24 cellular contexts compared by ENCODE assay signal in genomic region chr18:10402876-10403559, GRCh38. TPM values are rescaled to one million over a fixed set of nuclear protein-coding genes. Genes with fewer than 3 reads are reported as not detected.
DNase-seq lines count a peak whose midpoint lies in the region; ATAC-seq, FAIRE-seq and TF ChIP-seq lines count a peak whose summit lies in the region.
"Had no signal": no experiment of that assay in that cellular context is flagged by ENCODE, and none has a peak within 500 bp of the region (broad histone marks: within the 10 kb centered on the region; RNA-seq: fewer than 3 reads in every experiment).

No MANE protein-coding gene starts in this region.

- no peak overlapping the region for H3K14ac ChIP-seq in neuronal stem cell (ENCODE audit: low read length)

- H3K4ac ChIP-seq in neuronal stem cell (ENCODE audit: low read length): no peak overlapping the region

- no peak for TF ChIP-seq RAD21 in K562 (CRISPR knock-in tag; conservative IDR thresholded peaks at IDR 0.05 in 1 of 2, IDR thresholded peaks at IDR 0.05 in 1 of 2)

- POLR2A ChIA-PET in K562 (lab: Yijun Ruan, JAX): interaction anchor here (0.6 to 0.7 kb wide), 2 partner anchors 11 to 141 kb away, joined by 3 read pairs; no protein-coding TSS in a partner anchor

- no peaks in the 10 kb centered on the region for H3K4me1 ChIP-seq in K562 (replicated peaks in 1 of 2; ENCODE audit: control insufficient read depth in 2 of 2, insufficient read depth in 2 of 2, low read length in 2 of 2)
- H3K4me1 ChIP-seq in neuronal stem cell (ENCODE audit: control insufficient read depth in 2 of 2, insufficient read depth in 1 of 2, low read depth in 1 of 2, low read length in 2 of 2): peaks cover 32 to 48% of the 10 kb centered on the region in 2 donors
- H3K4me1 ChIP-seq: A549 had no signal

- no peak for TF ChIP-seq POLR2A in K562 (conservative IDR thresholded peaks at IDR 0.05)

- no peak overlapping the region for H4K91ac ChIP-seq in neuronal stem cell (ENCODE audit: low read depth, low read length, poor library complexity)

- H2BK12ac ChIP-seq in neuronal stem cell (ENCODE audit: low read length): no peak overlapping the region

- no peaks in the 10 kb centered on the region for H3K79me1 ChIP-seq in neuronal stem cell (ENCODE audit: low read depth, low read length)

- intact Hi-C loops in K562 (cut with micrococcal nuclease): no loop called here

- no peak for ATAC-seq in K562
- no peak for ATAC-seq in GM21786 (IDR thresholded peaks at IDR 0.05; ENCODE audit: unreplicated experiment)
- ATAC-seq: A549, GM12878 had no signal

- TF ChIP-seq EP300 in K562 (IDR thresholded peaks at IDR 0.05; ENCODE audit: low read length): no peak

- H3K27ac ChIP-seq in K562 (ENCODE audit: extremely low read depth, low read depth, low read length) (no peak overlapping the region), layer of hippocampus (ENCODE audit: low read depth, low read length) (peak overlapping the region; percentile 54), neuronal stem cell (replicated peaks; ENCODE audit: low read length) (peak overlapping the region; percentile 78)
- H3K27ac ChIP-seq: A549, BLaER1, PC-9, RWPE1 had no signal

- H3K27me3 ChIP-seq in K562 (ENCODE audit: control insufficient read depth in 2 of 2, insufficient read depth in 2 of 2, low read length in 2 of 2): peaks cover 24 to 39% of the 10 kb centered on the region in 2 experiments
- no peaks in the 10 kb centered on the region for H3K27me3 ChIP-seq in layer of hippocampus (ENCODE audit: control insufficient read depth, insufficient read depth, low read length)
- no peaks in the 10 kb centered on the region for H3K27me3 ChIP-seq in neuronal stem cell (ENCODE audit: control insufficient read depth in 3 of 3, insufficient read depth in 3 of 3, low read depth in 1 of 3, low read length in 3 of 3)
- no peaks in the 10 kb centered on the region for H3K27me3 ChIP-seq in MG63
- H3K27me3 ChIP-seq: BLaER1 had no signal

- no peak overlapping the region for H2BK120ac ChIP-seq in neuronal stem cell (ENCODE audit: low read depth, low read length)

- H3K36me3 ChIP-seq in K562 (ENCODE audit: control insufficient read depth, insufficient read depth, low read length) (no peaks in the 10 kb centered on the region), neuronal stem cell (replicated peaks in 1 of 2; ENCODE audit: control insufficient read depth in 2 of 2, insufficient read depth in 2 of 2, low read length in 2 of 2) (no peaks in the 10 kb centered on the region), MG63 (no peaks in the 10 kb centered on the region)
- H3K36me3 ChIP-seq: BLaER1 had no signal

- in situ Hi-C loops in K562 (cut with MboI): no loop called here

- no peak overlapping the region for H4K8ac ChIP-seq in neuronal stem cell (ENCODE audit: low read depth, low read length)

- H3K4me2 ChIP-seq in K562 (ENCODE audit: insufficient read depth, low read length) (no peak overlapping the region), neuronal stem cell (ENCODE audit: insufficient read depth, low read length, poor library complexity, severe bottlenecking) (no peak overlapping the region)
- H3K4me2 ChIP-seq: A549, BLaER1, PC-9 had no signal

- H3K4me3 ChIP-seq in K562 (no peak overlapping the region), neuronal stem cell (ENCODE audit: low read length in 2 of 2) (no peak overlapping the region), MG63 (no peak overlapping the region)
- H3K4me3 ChIP-seq: A549, BLaER1, GM12878, PC-9 had no signal

- no peak for FAIRE-seq in K562 (lab: Jason Lieb, UNC)
- FAIRE-seq: A549, GM12878, GM19239, H1 had no signal

- BruUV-seq in K562 (replicated peaks; lab: Mats Ljungman, UMichigan): no TSS peak

- CTCF ChIA-PET in K562 (lab: Yijun Ruan, JAX; ENCODE audit: low intra/inter-chr PET ratio): no interaction called here

- no peak overlapping the region for H2AK5ac ChIP-seq in neuronal stem cell (ENCODE audit: low read depth, low read length)

- no peak overlapping the region for H2AFZ ChIP-seq in K562 (ENCODE audit: low read depth, low read length)
- no peak overlapping the region for H2AFZ ChIP-seq in neuronal stem cell (ENCODE audit: low read length)
- H2AFZ ChIP-seq: PC-9 had no signal

- 2% methylated on average over 8 of the region's 8 CpGs for WGBS in K562 (ENCODE audit: insufficient coverage, low coverage, missing lambda C conversion rate)
- WGBS in neuronal stem cell (ENCODE audit: extremely low coverage in 2 of 2, insufficient read length in 2 of 2, insufficient replicate concordance in 1 of 2), 2 donors: no CpG with 5 or more reads among the region's 8 CpGs

- DNase-seq in NCI-H82 (lab: John Stamatoyannopoulos, UW): peak; percentile 5
- DNase-seq in NCI-H82 treated with DMSO at 0.1 percent for 48 hours (lab: John Stamatoyannopoulos, UW; ENCODE audit: unreplicated experiment): no peak
- DNase-seq in K562 (ENCODE audit: extremely low read depth in 1 of 4, low spot score in 3 of 4): no peak
- DNase-seq in neuronal stem cell (ENCODE audit: low spot score): no peak
- DNase-seq in MG63: no peak
- DNase-seq in T-helper 1 cell: no peak
- DNase-seq: CD4-positive, alpha-beta memory T cell; DMS153; EL; NCI-H1105 treated with DMSO at 0.1 percent for 48 hours; NCI-H1930; NCI-H2171 treated with DMSO at 0.1 percent for 48 hours; NCI-H748 treated with DMSO at 0.1 percent for 48 hours; PC-9; SIG-M5 had no signal

- TF ChIP-seq CTCF in K562 (IDR thresholded peaks at IDR 0.05 in 2 of 3, conservative IDR thresholded peaks at IDR 0.05 in 1 of 3; ENCODE audit: insufficient read depth in 2 of 3, low read depth in 1 of 3, low read length in 3 of 3): no peak

- H2BK15ac ChIP-seq in neuronal stem cell (ENCODE audit: low read length): no peak overlapping the region

- no peaks in the 10 kb centered on the region for H3K9me1 ChIP-seq in K562 (ENCODE audit: control insufficient read depth, insufficient read depth, low read length)

- peak overlapping the region; percentile 93 for H3K18ac ChIP-seq in neuronal stem cell (ENCODE audit: low read length)

- no peak overlapping the region for H2BK5ac ChIP-seq in neuronal stem cell (ENCODE audit: low read length)

- H3K9me3 ChIP-seq in K562 (replicated peaks; ENCODE audit: control insufficient read depth, insufficient read depth, low read depth, low read length) (no peaks in the 10 kb centered on the region), neuronal stem cell (replicated peaks in 1 of 2; ENCODE audit: control insufficient read depth in 2 of 2, insufficient read depth in 1 of 2, low read depth in 1 of 2, low read length in 2 of 2) (no peaks in the 10 kb centered on the region), MG63 (no peaks in the 10 kb centered on the region)
- H3K9me3 ChIP-seq: A549, BLaER1 had no signal

- H3K79me2 ChIP-seq in K562 (ENCODE audit: control insufficient read depth, insufficient read depth, low read length): no peaks in the 10 kb centered on the region

- no peaks in the 10 kb centered on the region for H4K20me1 ChIP-seq in K562 (replicated peaks; ENCODE audit: control insufficient read depth, insufficient read depth, low read length)
- H4K20me1 ChIP-seq: BLaER1 had no signal

- no peak overlapping the region for H3K9ac ChIP-seq in K562 (ENCODE audit: insufficient read depth in 1 of 2, low read depth in 2 of 2, low read length in 2 of 2)
- no peak overlapping the region for H3K9ac ChIP-seq in neuronal stem cell (ENCODE audit: low read depth, low read length, poor library complexity)
- H3K9ac ChIP-seq: BLaER1 had no signal

- H3K23ac ChIP-seq in neuronal stem cell (ENCODE audit: low read depth, low read length, poor library complexity): no peak overlapping the region

TF ChIP-seq in K562, 482 proteins besides CTCF, POLR2A, EP300 and RAD21 (continues in another document):
- TF ChIP-seq TGIF2 (CRISPR knock-in tag; IDR thresholded peaks at IDR 0.05) (no peak), HNRNPUL1 (IDR thresholded peaks at IDR 0.05; ENCODE audit: low read length) (no peak), RFX1 (IDR thresholded peaks at IDR 0.05) (no peak), ZBTB34 (CRISPR knock-in tag; IDR thresholded peaks at IDR 0.05) (no peak)

RNA-seq across cellular contexts. Expression of gene APCDD1, which starts 51.4 kb away (rescaled TPM):
- total RNA-seq in K562 (2011; cell fraction: chromatin; rRNA removed; ENCODE audit: low replicate concordance): not detected in 2 replicates
- total RNA-seq in K562 (2011; cell fraction: nucleolus; rRNA removed): not detected in 2 replicates
- total RNA-seq in K562 (2011; cell fraction: nucleoplasm; rRNA removed): not detected in 2 replicates
- not detected in 2 replicates for total RNA-seq in K562 (2014; rRNA removed)
- not detected in 2 replicates for total RNA-seq in K562 (2014; rRNA removed; fragmentation: Illumina TruSeq; extraction: Trizol)
- total RNA-seq in K562 (2015; rRNA removed; fragmentation: Illumina TruSeq; extraction: Trizol): not detected in 2 replicates
- total RNA-seq in K562 (2021): 0.07 TPM in 1 of 2 replicates, not detected in the other
- not detected in 2 replicates for polyA plus RNA-seq in K562 (2011; rRNA removed)
- not detected in 2 replicates for polyA plus RNA-seq in K562 (2011; cell fraction: cytosol; rRNA removed)
- polyA plus RNA-seq in K562 (2011; cell fraction: nucleus; rRNA removed): not detected in 2 replicates
- not detected in 2 replicates for polyA plus RNA-seq in K562 (2012)
- polyA plus RNA-seq in K562 (2014; fragmentation: Illumina TruSeq; extraction: Trizol): not detected in 2 replicates
- polyA plus RNA-seq in K562 (2014; fragmentation: Nextera tagmentation; extraction: Ambion mirVana): not detected
- polyA plus RNA-seq in K562 (2014; rRNA removed): not detected in 2 replicates
- not detected in 2 replicates for polyA minus RNA-seq in K562 (2011; rRNA and poly(A)+ RNA removed)
- not detected in 2 replicates for polyA minus RNA-seq in K562 (2011; cell fraction: cytosol; rRNA and poly(A)+ RNA removed)
- not detected in 2 replicates for polyA minus RNA-seq in K562 (2011; cell fraction: nucleus; rRNA and poly(A)+ RNA removed)
- polyA plus RNA-seq in neuronal stem cell (2013, experiment 1 of 2): 1.3 TPM
- polyA plus RNA-seq in neuronal stem cell (2013, experiment 2 of 2): 1.3 TPM
- 2.4 and 11.8 TPM in 2 replicates for total RNA-seq in MG63 (2014; rRNA removed; shearing (Covaris generic); ENCODE audit: low replicate concordance)
- total RNA-seq: CD4-positive, alpha-beta memory T cell; GM12878; NCI-H460; PC-9 had no signal
- polyA plus RNA-seq: A549; CD4-positive, alpha-beta memory T cell; GM12878 had no signal
